ENCODE assay signal across 1 cellular context in genomic region chr1:145927916-145928647, GRCh38.
TF ChIP-seq lines count a peak whose summit lies in the region.

No MANE protein-coding gene starts in this region.

TF ChIP-seq in GM23338, 12 proteins besides CTCF, POLR2A, EP300 and RAD21 (continued from another document):
- no peak for TF ChIP-seq ZNF462 (CRISPR knock-in tag; IDR thresholded peaks at IDR 0.05)
- no peak for TF ChIP-seq POLR2AphosphoS5 (IDR thresholded peaks at IDR 0.05; ENCODE audit: low read depth)
TF ChIP-seq in GM23338: peak in this region for 0.
